In genomic region chr1:178180405-178180804, GRCh38 we compare ENCODE assay signal across 7 cellular contexts.
"Had no signal": no experiment of that assay in that cellular context is flagged by ENCODE, and none has a peak within 500 bp of the region (broad histone marks: within the 10 kb centered on the region; RNA-seq: fewer than 3 reads in every experiment).

No MANE protein-coding gene starts in this region.

- DNase-seq: GDM1, GF-D8 had no signal

- FAIRE-seq: G401.6, GM12891, GM12892, GM18507, GM19239 had no signal
